ENCODE assay signal across 28 cellular contexts in genomic region chr9:124101593-124101992, GRCh38.
"Had no signal": no experiment of that assay in that cellular context is flagged by ENCODE, and none has a peak within 500 bp of the region (broad histone marks: within the 10 kb centered on the region; RNA-seq: fewer than 3 reads in every experiment).

No MANE protein-coding gene starts in this region.

- H3K27ac Mint-ChIP-seq: activated CD4-positive, alpha-beta memory T cell treated with anti-CD3 and anti-CD28 coated beads, Interleukin-2, amount 10 ng/mL, durations not matched to agents 7 days and 5 days; activated CD4-positive, alpha-beta T cell treated with anti-CD3 and anti-CD28 coated beads, Interleukin-2, amount 10 ng/mL, durations not matched to agents 7 days and 5 days; activated naive CD4-positive, alpha-beta T cell treated with anti-CD3 and anti-CD28 coated beads, Interleukin-2, amount 50 U/mL, for 24 hours; activated T-cell treated with anti-CD3 and anti-CD28 coated beads, Interleukin-2, amount 50 U/mL, for 24 hours; activated T-cell treated with anti-CD3 and anti-CD28 coated beads, Interleukin-2, amount 50 U/mL, for 72 hours; effector memory CD8-positive, alpha-beta T cell; T-helper 17 cell; T-helper 2 cell treated with Interferon-gamma antibody and Interleukin-4, amounts not matched to agents 5 μg/mL and 100 μg/mL, for 36 hours had no signal

- H3K4me3 ChIP-seq: esophagus squamous epithelium, gastroesophageal sphincter, heart right ventricle, hepatocyte had no signal

- H3K36me3 Mint-ChIP-seq: activated naive CD4-positive, alpha-beta T cell treated with anti-CD3 and anti-CD28 coated beads, Interleukin-2, amount 50 U/mL, for 24 hours had no signal

- H3K9me3 Mint-ChIP-seq: activated CD4-positive, alpha-beta memory T cell treated with anti-CD3 and anti-CD28 coated beads, Interleukin-2, amount 10 ng/mL, durations not matched to agents 7 days and 5 days; activated CD4-positive, alpha-beta T cell treated with anti-CD3 and anti-CD28 coated beads, Interleukin-2, amount 10 ng/mL, durations not matched to agents 7 days and 5 days; activated naive CD4-positive, alpha-beta T cell treated with anti-CD3 and anti-CD28 coated beads, Interleukin-2, amount 50 U/mL, for 24 hours; activated T-cell treated with anti-CD3 and anti-CD28 coated beads, Interleukin-2, amount 50 U/mL, for 24 hours; activated T-cell treated with anti-CD3 and anti-CD28 coated beads, Interleukin-2, amount 50 U/mL, for 72 hours; effector memory CD8-positive, alpha-beta T cell; T-helper 2 cell treated with Interferon-gamma antibody and Interleukin-4, amounts not matched to agents 5 μg/mL and 100 μg/mL, for 36 hours had no signal

- ATAC-seq: activated T-cell treated with anti-CD3 and anti-CD28 coated beads, Interleukin-2, amount 50 U/mL, for 72 hours; effector memory CD8-positive, alpha-beta T cell; gastroesophageal sphincter; heart right ventricle; T-helper 17 cell had no signal

- H3K4me2 ChIP-seq: hepatocyte had no signal

- H3K4me3 Mint-ChIP-seq: activated CD4-positive, alpha-beta memory T cell treated with anti-CD3 and anti-CD28 coated beads, Interleukin-2, amount 10 ng/mL, durations not matched to agents 7 days and 5 days; activated CD4-positive, alpha-beta T cell treated with anti-CD3 and anti-CD28 coated beads, Interleukin-2, amount 10 ng/mL, durations not matched to agents 7 days and 5 days; activated naive CD4-positive, alpha-beta T cell treated with anti-CD3 and anti-CD28 coated beads, Interleukin-2, amount 50 U/mL, for 24 hours; activated T-cell treated with anti-CD3 and anti-CD28 coated beads, Interleukin-2, amount 50 U/mL, for 24 hours; activated T-cell treated with anti-CD3 and anti-CD28 coated beads, Interleukin-2, amount 50 U/mL, for 72 hours; effector memory CD8-positive, alpha-beta T cell; T-helper 17 cell; T-helper 2 cell treated with Interferon-gamma antibody and Interleukin-4, amounts not matched to agents 5 μg/mL and 100 μg/mL, for 36 hours had no signal

- H3K79me2 ChIP-seq: hepatocyte had no signal

- H3K36me3 ChIP-seq: brain microvascular endothelial cell, esophagus squamous epithelium, gastroesophageal sphincter, heart right ventricle had no signal

- H3K27ac ChIP-seq: brain microvascular endothelial cell, esophagus squamous epithelium, gastroesophageal sphincter, heart right ventricle, hepatocyte had no signal

- DNase-seq: activated CD4-positive, alpha-beta memory T cell treated with anti-CD3 and anti-CD28 coated beads, Interleukin-2, amount 10 ng/mL, durations not matched to agents 7 days and 5 days; activated CD4-positive, alpha-beta T cell treated with anti-CD3 and anti-CD28 coated beads for 1 hour; activated CD4-positive, alpha-beta T cell treated with anti-CD3 and anti-CD28 coated beads for 4 hours; activated CD4-positive, alpha-beta T cell treated with anti-CD3 and anti-CD28 coated beads, Interleukin-2, amount 10 ng/mL, durations not matched to agents 7 days and 5 days; activated CD4-positive, alpha-beta T cell treated with anti-CD3 and anti-CD28 coated beads, Interleukin-2, amount 50 U/mL, for 4 hours; activated CD8-positive, alpha-beta memory T cell treated with anti-CD3 and anti-CD28 coated beads, Interleukin-2, amount 50 U/mL, for 48 hours; activated gamma-delta T cell; activated naive CD4-positive, alpha-beta T cell; activated T-cell treated with anti-CD3 and anti-CD28 coated beads for 4 hours; activated T-cell treated with anti-CD3 and anti-CD28 coated beads, Interleukin-2, amount 50 U/mL, for 24 hours; activated T-cell treated with anti-CD3 and anti-CD28 coated beads, Interleukin-2, amount 50 U/mL, for 72 hours; amniotic stem cell; anterior cingulate cortex; brain microvascular endothelial cell; cortex of kidney; dermis blood vessel endothelial cell; effector CD4-positive, alpha-beta T cell; effector memory CD8-positive, alpha-beta T cell; esophagus squamous epithelium; foreskin melanocyte; heart right ventricle; T-helper 1 cell; T-helper 17 cell; T1000 had no signal

- H3K9me3 ChIP-seq: esophagus squamous epithelium, gastroesophageal sphincter, heart right ventricle had no signal

- H2AFZ ChIP-seq: hepatocyte had no signal

- H3K4me1 Mint-ChIP-seq: activated naive CD4-positive, alpha-beta T cell treated with anti-CD3 and anti-CD28 coated beads, Interleukin-2, amount 50 U/mL, for 24 hours had no signal

- H3K4me1 ChIP-seq: esophagus squamous epithelium, gastroesophageal sphincter, heart right ventricle had no signal
